Comparison of ENCODE assay signal across 1 cellular context in genomic region chr9:137243626-137244485, GRCh38.
TF ChIP-seq lines count a peak whose summit lies in the region.

No MANE protein-coding gene starts in this region.

TF ChIP-seq in HEK293, 187 proteins besides CTCF, POLR2A, EP300 and RAD21 (continued from another document):
- TF ChIP-seq PRDM2 (tag by site-specific recombination; IDR thresholded peaks at IDR 0.05; ENCODE audit: borderline replicate concordance) (no peak), YY2 (tag by site-specific recombination; IDR thresholded peaks at IDR 0.05) (no peak), ZNF660 (tag by site-specific recombination; IDR thresholded peaks at IDR 0.05) (0 out of 2 replicates have a peak, but pooled peaks have one; percentile 45), ZNF514 (tag by site-specific recombination; IDR thresholded peaks at IDR 0.05) (no peak), MEIS1 (CRISPR knock-in tag; IDR thresholded peaks at IDR 0.05; ENCODE audit: borderline replicate concordance) (no peak), ZBTB20 (tag by site-specific recombination; IDR thresholded peaks at IDR 0.05) (peak; percentile 38; the same call in 1 of the 2 replicates), ZNF138 (tag by site-specific recombination; IDR thresholded peaks at IDR 0.05; ENCODE audit: borderline replicate concordance) (no peak), KLF8 (tag by site-specific recombination; IDR thresholded peaks at IDR 0.05) (peak; percentile 55), ZNF639 (tag by site-specific recombination; IDR thresholded peaks at IDR 0.05) (no peak)
